1 cellular context compared by ENCODE assay signal in the genomic region with DNA sequence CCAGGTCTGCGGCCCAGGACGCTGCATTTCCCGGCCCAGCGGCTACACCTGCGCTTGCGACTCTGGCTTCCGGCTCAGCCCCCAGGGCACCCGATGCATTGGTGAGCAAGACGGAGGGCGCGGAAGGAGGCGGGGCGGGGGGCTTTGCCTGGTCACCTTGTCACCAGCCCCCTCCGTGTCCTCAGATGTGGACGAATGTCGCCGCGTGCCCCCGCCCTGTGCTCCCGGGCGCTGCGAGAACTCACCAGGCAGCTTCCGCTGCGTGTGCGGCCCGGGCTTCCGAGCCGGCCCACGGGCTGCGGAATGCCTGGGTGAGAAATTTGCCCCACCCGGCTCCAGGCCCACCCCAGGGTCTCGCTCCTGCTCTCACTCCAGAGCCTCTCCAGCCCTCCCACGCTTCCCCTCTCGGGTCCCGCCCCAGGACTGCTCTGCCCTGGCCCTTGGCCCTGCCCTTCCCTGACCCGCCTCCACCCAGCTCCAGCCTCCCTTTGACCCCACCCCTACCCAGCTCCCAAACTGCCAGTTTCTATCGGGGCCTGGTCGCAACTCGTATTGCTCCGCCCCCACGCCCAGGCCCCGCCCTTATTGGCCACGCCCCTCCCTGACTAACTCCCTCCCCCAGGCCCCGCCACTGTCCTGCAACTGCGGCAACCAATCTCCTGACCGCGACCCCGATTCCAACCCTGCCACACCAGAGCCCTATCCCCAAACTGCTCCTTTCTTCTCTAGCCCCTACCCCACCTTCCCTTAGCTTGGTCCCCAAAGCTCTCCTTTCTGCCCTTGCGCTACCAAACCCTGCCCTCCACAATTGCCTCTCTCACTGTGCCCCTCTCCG.
TF ChIP-seq lines count a peak whose summit lies in the region.

No MANE protein-coding gene starts in this region.

TF ChIP-seq in K562, 482 proteins besides CTCF, POLR2A, EP300 and RAD21 (continued from another document and continues in another):
- TF ChIP-seq TEAD4 (IDR thresholded peaks at IDR 0.05; ENCODE audit: low read length) (no peak), TEAD4 (CRISPR knock-in tag; IDR thresholded peaks at IDR 0.05; ENCODE audit: borderline replicate concordance) (no peak), ATF1 (CRISPR knock-in tag; IDR thresholded peaks at IDR 0.05) (no peak), ATF1 (tag; IDR thresholded peaks at IDR 0.05) (no peak), HDAC1 (IDR thresholded peaks at IDR 0.05) (no peak; a peak in 1 of 4 replicates), EWSR1 (IDR thresholded peaks at IDR 0.05; ENCODE audit: borderline replicate concordance, low read depth, partially characterized antibody) (no peak), ETV5 (CRISPR knock-in tag; IDR thresholded peaks at IDR 0.05; ENCODE audit: low read depth) (0 out of 2 replicates have a peak, but pooled peaks have one; percentile 43), KDM1A (IDR thresholded peaks at IDR 0.05) (no peak), RBM25 (IDR thresholded peaks at IDR 0.05; ENCODE audit: low read depth, low read length, severe bottlenecking) (no peak), HNRNPL (IDR thresholded peaks at IDR 0.05; ENCODE audit: low read depth, low read length) (peak; percentile 80; the same call in 1 of the 2 replicates), XRCC5 (IDR thresholded peaks at IDR 0.05; ENCODE audit: low read depth, low read length) (no peak), RUNX1 (IDR thresholded peaks at IDR 0.05; ENCODE audit: low read depth) (no peak), TARDBP (IDR thresholded peaks at IDR 0.05) (no peak), TCF7 (IDR thresholded peaks at IDR 0.05; ENCODE audit: borderline replicate concordance) (no peak), CREB1 (IDR thresholded peaks at IDR 0.05) (no peak), CREB1 (CRISPR knock-in tag; IDR thresholded peaks at IDR 0.05) (no peak), HMGN3 (IDR thresholded peaks at IDR 0.05; ENCODE audit: borderline replicate concordance, extremely low read depth, insufficient read length, low read depth, low read length) (peak; percentile 11), ZNF41 (CRISPR knock-in tag; conservative IDR thresholded peaks at IDR 0.05) (no peak), ZNF785 (CRISPR knock-in tag; IDR thresholded peaks at IDR 0.05) (no peak), ZNF696 (CRISPR knock-in tag; conservative IDR thresholded peaks at IDR 0.05) (no peak), MYBL2 (IDR thresholded peaks at IDR 0.05; ENCODE audit: low read depth) (no peak), MYBL2 (CRISPR knock-in tag; IDR thresholded peaks at IDR 0.05; ENCODE audit: borderline replicate concordance) (no peak), PPARD (CRISPR knock-in tag; IDR thresholded peaks at IDR 0.05) (no peak), KAT7 (CRISPR knock-in tag; IDR thresholded peaks at IDR 0.05; ENCODE audit: borderline replicate concordance) (no peak), GABPA (tag; conservative IDR thresholded peaks at IDR 0.05; ENCODE audit: low read depth) (peak; percentile 31; the same call in 1 of the 2 replicates), ZFP36 (IDR thresholded peaks at IDR 0.05; ENCODE audit: low read depth, low read length, partially characterized antibody) (no peak), ZNF79 (CRISPR knock-in tag; IDR thresholded peaks at IDR 0.05; ENCODE audit: low read depth) (no peak), PHTF2 (CRISPR knock-in tag; IDR thresholded peaks at IDR 0.05) (no peak), CAMTA2 (CRISPR knock-in tag; conservative IDR thresholded peaks at IDR 0.05) (no peak), GABPB2 (CRISPR knock-in tag; conservative IDR thresholded peaks at IDR 0.05) (no peak), ETV1 (tag; conservative IDR thresholded peaks at IDR 0.05; ENCODE audit: low read depth) (peak; percentile 28; the same call in 1 of the 2 replicates), NR4A1 (CRISPR knock-in tag; IDR thresholded peaks at IDR 0.05) (no peak), NR4A1 (tag; IDR thresholded peaks at IDR 0.05) (no peak), TEAD1 (CRISPR knock-in tag; IDR thresholded peaks at IDR 0.05) (0 out of 4 replicates have a peak, but pooled peaks of 1 of the 2 experiments have one; percentile 30), NFRKB (IDR thresholded peaks at IDR 0.05; ENCODE audit: low read depth) (no peak), MAFK (IDR thresholded peaks at IDR 0.05; ENCODE audit: low read length) (no peak), SMARCA5 (IDR thresholded peaks at IDR 0.05) (no peak; the same call in 1 of the 2 replicates), ZNF311 (CRISPR knock-in tag; IDR thresholded peaks at IDR 0.05) (no peak)
- TF ChIP-seq, protein P1, sequence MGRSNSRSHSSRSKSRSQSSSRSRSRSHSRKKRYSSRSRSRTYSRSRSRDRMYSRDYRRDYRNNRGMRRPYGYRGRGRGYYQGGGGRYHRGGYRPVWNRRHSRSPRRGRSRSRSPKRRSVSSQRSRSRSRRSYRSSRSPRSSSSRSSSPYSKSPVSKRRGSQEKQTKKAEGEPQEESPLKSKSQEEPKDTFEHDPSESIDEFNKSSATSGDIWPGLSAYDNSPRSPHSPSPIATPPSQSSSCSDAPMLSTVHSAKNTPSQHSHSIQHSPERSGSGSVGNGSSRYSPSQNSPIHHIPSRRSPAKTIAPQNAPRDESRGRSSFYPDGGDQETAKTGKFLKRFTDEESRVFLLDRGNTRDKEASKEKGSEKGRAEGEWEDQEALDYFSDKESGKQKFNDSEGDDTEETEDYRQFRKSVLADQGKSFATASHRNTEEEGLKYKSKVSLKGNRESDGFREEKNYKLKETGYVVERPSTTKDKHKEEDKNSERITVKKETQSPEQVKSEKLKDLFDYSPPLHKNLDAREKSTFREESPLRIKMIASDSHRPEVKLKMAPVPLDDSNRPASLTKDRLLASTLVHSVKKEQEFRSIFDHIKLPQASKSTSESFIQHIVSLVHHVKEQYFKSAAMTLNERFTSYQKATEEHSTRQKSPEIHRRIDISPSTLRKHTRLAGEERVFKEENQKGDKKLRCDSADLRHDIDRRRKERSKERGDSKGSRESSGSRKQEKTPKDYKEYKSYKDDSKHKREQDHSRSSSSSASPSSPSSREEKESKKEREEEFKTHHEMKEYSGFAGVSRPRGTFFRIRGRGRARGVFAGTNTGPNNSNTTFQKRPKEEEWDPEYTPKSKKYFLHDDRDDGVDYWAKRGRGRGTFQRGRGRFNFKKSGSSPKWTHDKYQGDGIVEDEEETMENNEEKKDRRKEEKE (IDR thresholded peaks at IDR 0.05; ENCODE audit: borderline replicate concordance in 1 of 2, control insufficient read depth in 1 of 2, low read depth in 2 of 2, low read length in 1 of 2), result no peak
- TF ChIP-seq, protein P2, sequence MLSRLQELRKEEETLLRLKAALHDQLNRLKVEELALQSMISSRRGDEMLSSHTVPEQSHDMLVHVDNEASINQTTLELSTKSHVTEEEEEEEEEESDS (CRISPR knock-in tag; IDR thresholded peaks at IDR 0.05), result no peak
- TF ChIP-seq, protein P3, sequence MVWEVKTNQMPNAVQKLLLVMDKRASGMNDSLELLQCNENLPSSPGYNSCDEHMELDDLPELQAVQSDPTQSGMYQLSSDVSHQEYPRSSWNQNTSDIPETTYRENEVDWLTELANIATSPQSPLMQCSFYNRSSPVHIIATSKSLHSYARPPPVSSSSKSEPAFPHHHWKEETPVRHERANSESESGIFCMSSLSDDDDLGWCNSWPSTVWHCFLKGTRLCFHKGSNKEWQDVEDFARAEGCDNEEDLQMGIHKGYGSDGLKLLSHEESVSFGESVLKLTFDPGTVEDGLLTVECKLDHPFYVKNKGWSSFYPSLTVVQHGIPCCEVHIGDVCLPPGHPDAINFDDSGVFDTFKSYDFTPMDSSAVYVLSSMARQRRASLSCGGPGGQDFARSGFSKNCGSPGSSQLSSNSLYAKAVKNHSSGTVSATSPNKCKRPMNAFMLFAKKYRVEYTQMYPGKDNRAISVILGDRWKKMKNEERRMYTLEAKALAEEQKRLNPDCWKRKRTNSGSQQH (CRISPR knock-in tag; IDR thresholded peaks at IDR 0.05), result peak; percentile 54; the same call in 1 of the 2 replicates
- TF ChIP-seq, protein P4, sequence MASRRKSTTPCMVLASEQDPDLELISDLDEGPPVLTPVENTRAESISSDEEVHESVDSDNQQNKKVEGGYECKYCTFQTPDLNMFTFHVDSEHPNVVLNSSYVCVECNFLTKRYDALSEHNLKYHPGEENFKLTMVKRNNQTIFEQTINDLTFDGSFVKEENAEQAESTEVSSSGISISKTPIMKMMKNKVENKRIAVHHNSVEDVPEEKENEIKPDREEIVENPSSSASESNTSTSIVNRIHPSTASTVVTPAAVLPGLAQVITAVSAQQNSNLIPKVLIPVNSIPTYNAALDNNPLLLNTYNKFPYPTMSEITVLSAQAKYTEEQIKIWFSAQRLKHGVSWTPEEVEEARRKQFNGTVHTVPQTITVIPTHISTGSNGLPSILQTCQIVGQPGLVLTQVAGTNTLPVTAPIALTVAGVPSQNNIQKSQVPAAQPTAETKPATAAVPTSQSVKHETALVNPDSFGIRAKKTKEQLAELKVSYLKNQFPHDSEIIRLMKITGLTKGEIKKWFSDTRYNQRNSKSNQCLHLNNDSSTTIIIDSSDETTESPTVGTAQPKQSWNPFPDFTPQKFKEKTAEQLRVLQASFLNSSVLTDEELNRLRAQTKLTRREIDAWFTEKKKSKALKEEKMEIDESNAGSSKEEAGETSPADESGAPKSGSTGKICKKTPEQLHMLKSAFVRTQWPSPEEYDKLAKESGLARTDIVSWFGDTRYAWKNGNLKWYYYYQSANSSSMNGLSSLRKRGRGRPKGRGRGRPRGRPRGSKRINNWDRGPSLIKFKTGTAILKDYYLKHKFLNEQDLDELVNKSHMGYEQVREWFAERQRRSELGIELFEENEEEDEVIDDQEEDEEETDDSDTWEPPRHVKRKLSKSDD (conservative IDR thresholded peaks at IDR 0.05; ENCODE audit: low read length), result no peak
- TF ChIP-seq, protein P5, sequence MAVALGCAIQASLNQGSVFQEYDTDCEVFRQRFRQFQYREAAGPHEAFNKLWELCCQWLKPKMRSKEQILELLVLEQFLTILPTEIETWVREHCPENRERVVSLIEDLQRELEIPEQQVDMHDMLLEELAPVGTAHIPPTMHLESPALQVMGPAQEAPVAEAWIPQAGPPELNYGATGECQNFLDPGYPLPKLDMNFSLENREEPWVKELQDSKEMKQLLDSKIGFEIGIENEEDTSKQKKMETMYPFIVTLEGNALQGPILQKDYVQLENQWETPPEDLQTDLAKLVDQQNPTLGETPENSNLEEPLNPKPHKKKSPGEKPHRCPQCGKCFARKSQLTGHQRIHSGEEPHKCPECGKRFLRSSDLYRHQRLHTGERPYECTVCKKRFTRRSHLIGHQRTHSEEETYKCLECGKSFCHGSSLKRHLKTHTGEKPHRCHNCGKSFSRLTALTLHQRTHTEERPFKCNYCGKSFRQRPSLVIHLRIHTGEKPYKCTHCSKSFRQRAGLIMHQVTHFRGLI (CRISPR knock-in tag; IDR thresholded peaks at IDR 0.05), result no peak
- TF ChIP-seq, protein P6, sequence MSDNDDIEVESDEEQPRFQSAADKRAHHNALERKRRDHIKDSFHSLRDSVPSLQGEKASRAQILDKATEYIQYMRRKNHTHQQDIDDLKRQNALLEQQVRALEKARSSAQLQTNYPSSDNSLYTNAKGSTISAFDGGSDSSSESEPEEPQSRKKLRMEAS (CRISPR knock-in tag; IDR thresholded peaks at IDR 0.05), result 0 out of 2 replicates have a peak, but pooled peaks have one; percentile 47
- TF ChIP-seq, protein P7, sequence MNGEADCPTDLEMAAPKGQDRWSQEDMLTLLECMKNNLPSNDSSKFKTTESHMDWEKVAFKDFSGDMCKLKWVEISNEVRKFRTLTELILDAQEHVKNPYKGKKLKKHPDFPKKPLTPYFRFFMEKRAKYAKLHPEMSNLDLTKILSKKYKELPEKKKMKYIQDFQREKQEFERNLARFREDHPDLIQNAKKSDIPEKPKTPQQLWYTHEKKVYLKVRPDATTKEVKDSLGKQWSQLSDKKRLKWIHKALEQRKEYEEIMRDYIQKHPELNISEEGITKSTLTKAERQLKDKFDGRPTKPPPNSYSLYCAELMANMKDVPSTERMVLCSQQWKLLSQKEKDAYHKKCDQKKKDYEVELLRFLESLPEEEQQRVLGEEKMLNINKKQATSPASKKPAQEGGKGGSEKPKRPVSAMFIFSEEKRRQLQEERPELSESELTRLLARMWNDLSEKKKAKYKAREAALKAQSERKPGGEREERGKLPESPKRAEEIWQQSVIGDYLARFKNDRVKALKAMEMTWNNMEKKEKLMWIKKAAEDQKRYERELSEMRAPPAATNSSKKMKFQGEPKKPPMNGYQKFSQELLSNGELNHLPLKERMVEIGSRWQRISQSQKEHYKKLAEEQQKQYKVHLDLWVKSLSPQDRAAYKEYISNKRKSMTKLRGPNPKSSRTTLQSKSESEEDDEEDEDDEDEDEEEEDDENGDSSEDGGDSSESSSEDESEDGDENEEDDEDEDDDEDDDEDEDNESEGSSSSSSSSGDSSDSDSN (IDR thresholded peaks at IDR 0.05; ENCODE audit: borderline replicate concordance in 1 of 2, low read depth in 2 of 2, low read length in 2 of 2), result no peak
- TF ChIP-seq, protein P8, sequence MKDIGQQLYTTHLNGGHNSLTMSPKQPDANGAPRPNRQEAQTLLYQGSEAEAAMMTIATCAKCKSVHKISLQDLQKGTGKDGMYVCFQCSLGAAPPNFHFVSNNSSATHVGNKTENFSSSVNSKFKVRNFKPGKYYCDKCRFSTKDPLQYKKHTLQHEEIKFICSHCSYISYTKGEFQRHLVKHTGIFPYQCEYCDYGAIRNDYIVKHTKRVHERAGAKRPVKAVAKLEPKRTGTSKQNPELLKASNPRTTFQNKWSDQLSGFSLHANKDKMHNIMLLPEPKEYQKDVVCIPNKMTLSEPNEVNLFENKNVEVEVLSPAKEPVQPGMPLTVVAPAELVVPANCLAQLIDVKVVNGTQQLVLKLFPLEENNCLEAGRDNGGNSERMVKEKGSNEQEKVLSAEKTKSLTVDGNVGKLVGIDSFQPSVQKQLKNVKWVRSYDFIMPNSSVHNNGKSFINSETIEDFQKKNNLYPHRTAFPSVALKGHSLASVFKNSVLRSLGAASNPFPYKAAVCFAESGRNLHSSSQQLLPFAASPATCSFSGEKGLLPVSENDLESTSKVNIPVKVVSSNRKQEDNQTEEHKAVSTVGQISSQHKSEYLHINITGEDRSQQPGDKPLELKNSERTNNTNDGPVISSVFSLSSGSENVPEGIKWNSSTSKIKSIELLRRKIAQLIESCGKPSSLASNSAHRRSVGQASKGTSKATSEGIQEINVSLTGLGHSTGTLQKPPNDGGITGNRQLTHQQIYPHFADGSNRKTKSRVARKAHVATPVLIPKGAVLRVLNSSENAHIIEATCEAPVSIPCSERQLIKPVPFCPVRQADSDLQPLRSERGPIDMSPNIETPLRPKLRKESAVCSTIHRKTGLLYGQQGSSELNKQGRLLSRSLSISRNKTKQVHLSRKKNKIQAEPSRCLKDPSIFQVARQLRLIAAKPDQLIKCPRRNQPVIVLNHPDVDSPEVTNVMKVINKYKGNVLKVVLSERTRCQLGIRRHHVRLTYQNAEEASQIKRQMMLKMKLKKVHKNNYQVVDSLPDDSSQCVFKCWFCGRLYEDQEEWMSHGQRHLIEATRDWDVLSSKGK (CRISPR knock-in tag; IDR thresholded peaks at IDR 0.05), result no peak
